ENCODE assay signal across 8 cellular contexts in genomic region chr21:35026617-35027557, GRCh38. TPM values are rescaled to one million over a fixed set of nuclear protein-coding genes. Genes with fewer than 3 reads are reported as not detected.
DNase-seq lines count a peak whose midpoint lies in the region; ATAC-seq and FAIRE-seq lines count a peak whose summit lies in the region.

No MANE protein-coding gene starts in this region.

- peak overlapping the region; percentile 91 for H3K4me3 Mint-ChIP-seq in T-helper 17 cell

- H3K4me1 Mint-ChIP-seq in T-helper 17 cell: peaks cover 71% of the 10 kb centered on the region

- ATAC-seq in GM18873 (IDR thresholded peaks at IDR 0.05; ENCODE audit: low FRiP score, unreplicated experiment) (peak; percentile 52), HG03135 (IDR thresholded peaks at IDR 0.05; ENCODE audit: unreplicated experiment) (peak; percentile 89), T-helper 17 cell (peak; percentile 90)

- DNase-seq in T-helper 17 cell: peak; percentile 71 to 81 (median 78)
- peak; percentile 87 for DNase-seq in amniotic epithelial cell (ENCODE audit: low read depth)
- DNase-seq in iris pigment epithelial cell (ENCODE audit: low read depth): peak; percentile 80
- DNase-seq in stimulated activated CD4-positive, alpha-beta T cell treated with anti-CD3 and anti-CD28 coated beads, Interleukin-2, amount 100 ng/mL, for 24 hours: peak; percentile 77 to 81
- DNase-seq in urothelium cell line (ENCODE audit: low spot score): no peak
- DNase-seq in SW 1271 (lab: John Stamatoyannopoulos, UW): no peak

- H3K27ac Mint-ChIP-seq in T-helper 17 cell: peak overlapping the region; percentile 96

- FAIRE-seq in urothelium cell line (lab: Jason Lieb, UNC): no peak

- H3K36me3 Mint-ChIP-seq in T-helper 17 cell (ENCODE audit: low read depth): no peaks in the 10 kb centered on the region

- no peaks in the 10 kb centered on the region for H3K9me3 ChIP-seq in T-helper 17 cell (ENCODE audit: control insufficient read depth, low read length, poor library complexity, severe bottlenecking)

- H3K27me3 Mint-ChIP-seq in T-helper 17 cell: no peaks in the 10 kb centered on the region

RNA-seq across cellular contexts. Expression of gene RUNX1, which starts 22.2 kb away (rescaled TPM):
- total RNA-seq in T-helper 17 cell: 100 to 1,000 TPM in 1 of 2 donors, 10 to 100 TPM in 1; 97.0 to 110 TPM

Comparison
In these comparisons a context has a peak if more than half of its experiments do, and no peak if none do; other contexts are left out.
1. DNase-seq: peak in T-helper 17 cell (3 of 3), amniotic epithelial cell (single experiment), iris pigment epithelial cell (single experiment) and stimulated activated CD4-positive, alpha-beta T cell treated with anti-CD3 and anti-CD28 coated beads, Interleukin-2, amount 100 ng/mL, for 24 hours (2 of 2); none in urothelium cell line (single experiment) and SW 1271 (0 of 2).
2. Peak in every context shown above with its lines, with median percentiles within 50 percentile points of each other: ATAC-seq.